1 cellular context compared by ENCODE assay signal in the genomic region with DNA sequence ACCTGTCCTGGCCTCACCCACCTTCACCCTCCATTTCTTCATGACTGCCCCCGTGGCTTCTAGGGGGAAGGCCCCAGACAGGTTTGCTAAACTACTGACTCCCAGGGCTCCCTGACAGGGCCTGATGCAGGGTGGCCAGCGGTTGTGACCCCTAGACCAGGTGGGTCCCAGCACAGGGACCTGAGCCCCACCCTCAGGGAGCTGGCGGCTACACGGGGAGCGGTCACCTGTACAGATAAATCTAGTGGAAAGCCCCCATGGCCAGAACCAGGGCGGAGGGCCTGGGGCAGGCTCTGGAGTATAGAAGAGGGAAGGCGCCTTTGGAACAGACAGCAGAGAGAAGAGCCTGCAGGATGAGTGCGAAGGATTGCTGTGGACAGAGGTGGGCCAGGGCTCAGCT.
TF ChIP-seq lines count a peak whose summit lies in the region.

No MANE protein-coding gene starts in this region.

TF ChIP-seq in H1, 55 proteins besides CTCF, POLR2A, EP300 and RAD21:
- TF ChIP-seq TAF1 (IDR thresholded peaks at IDR 0.05; ENCODE audit: low read depth, low read length) = no peak
- TF ChIP-seq SP4 (IDR thresholded peaks at IDR 0.05; ENCODE audit: low read length) = no peak
- no peak for TF ChIP-seq KDM5A (IDR thresholded peaks at IDR 0.05; ENCODE audit: low read length)
- TF ChIP-seq RFX5 (IDR thresholded peaks at IDR 0.05; ENCODE audit: borderline replicate concordance, low read depth, low read length) = no peak
- no peak for TF ChIP-seq ASH2L (IDR thresholded peaks at IDR 0.05; ENCODE audit: low read length)
- no peak for TF ChIP-seq CHD1 (IDR thresholded peaks at IDR 0.05; ENCODE audit: low read depth, low read length)
- no peak for TF ChIP-seq HDAC6 (IDR thresholded peaks at IDR 0.05; ENCODE audit: low read depth, low read length)
- no peak for TF ChIP-seq NRF1 (IDR thresholded peaks at IDR 0.05; ENCODE audit: low read depth, low read length)
